ENCODE assay signal across 9 cellular contexts in the genomic region with DNA sequence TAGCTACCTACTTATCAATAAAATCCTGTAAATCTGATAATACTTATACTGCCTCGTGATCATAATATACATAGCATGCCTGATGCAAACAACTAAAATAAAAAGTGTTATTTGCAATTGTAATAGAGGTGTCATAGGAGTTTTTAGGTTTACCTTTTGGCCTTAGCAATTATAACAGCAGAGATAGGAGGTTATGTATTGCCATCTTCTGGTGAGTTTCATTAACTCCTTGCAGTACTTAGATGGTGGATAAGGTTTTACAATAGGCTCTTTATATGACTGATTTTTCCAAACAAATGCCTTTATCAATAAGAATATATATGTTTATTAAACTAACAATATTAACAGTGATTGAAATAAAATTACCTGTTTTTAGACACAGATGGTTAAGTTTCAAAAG. TPM values are rescaled to one million over a fixed set of nuclear protein-coding genes. Genes with fewer than 3 reads are reported as not detected.
DNase-seq lines count a peak whose midpoint lies in the region; ATAC-seq and TF ChIP-seq lines count a peak whose summit lies in the region.
"Had no signal": no experiment of that assay in that cellular context is flagged by ENCODE, and none has a peak within 500 bp of the region (broad histone marks: within the 10 kb centered on the region; RNA-seq: fewer than 3 reads in every experiment).

No MANE protein-coding gene starts in this region.

- in situ Hi-C loops in brain microvascular endothelial cell (cut with HindIII; ENCODE audit: low pct_ligation_motif_present, low sequenced_read_pairs) = no loop called here

- no peak overlapping the region for H2AFZ ChIP-seq in osteoblast (ENCODE audit: low read length)

- H3K27me3 Mint-ChIP-seq in stimulated activated naive B cell treated with anti-CD40 and anti-IgM and Interleukin-4, amounts not matched to agents 10 μg/mL and 1 μg/mL and 100 μg/mL, for 72 hours = peaks cover 8 to 9% of the 10 kb centered on the region in 2 donors

- H3K27ac ChIP-seq in brain microvascular endothelial cell = no peak overlapping the region
- H3K27ac ChIP-seq in osteoblast (ENCODE audit: low read depth, low read length) = no peak overlapping the region

- no peaks in the 10 kb centered on the region for H3K9me3 ChIP-seq in osteoblast (ENCODE audit: low read depth, low read length)
- H3K9me3 ChIP-seq in MG63 = no peaks in the 10 kb centered on the region

- no peak overlapping the region for H3K4me3 Mint-ChIP-seq in stimulated activated naive B cell treated with anti-CD40 and anti-IgM and Interleukin-4, amounts not matched to agents 10 μg/mL and 1 μg/mL and 100 μg/mL, for 72 hours
- H3K4me3 Mint-ChIP-seq: activated naive CD4-positive, alpha-beta T cell treated with anti-CD3 and anti-CD28 coated beads, Interleukin-2, amount 50 U/mL, for 24 hours had no signal

- no peaks in the 10 kb centered on the region for H4K20me1 ChIP-seq in osteoblast (ENCODE audit: insufficient read depth, low read length)

- H3K36me3 Mint-ChIP-seq in stimulated activated naive B cell treated with anti-CD40 and anti-IgM and Interleukin-4, amounts not matched to agents 10 μg/mL and 1 μg/mL and 100 μg/mL, for 72 hours = no peaks in the 10 kb centered on the region
- H3K36me3 Mint-ChIP-seq: activated naive CD4-positive, alpha-beta T cell treated with anti-CD3 and anti-CD28 coated beads, Interleukin-2, amount 50 U/mL, for 24 hours had no signal

- H3K36me3 ChIP-seq in brain microvascular endothelial cell (replicated peaks) (no peaks in the 10 kb centered on the region), osteoblast (ENCODE audit: insufficient read depth, low read length) (no peaks in the 10 kb centered on the region), MG63 (no peaks in the 10 kb centered on the region)

- peaks cover 16% of the 10 kb centered on the region for H3K4me1 ChIP-seq in osteoblast (ENCODE audit: insufficient read depth, low read length)

- no peak overlapping the region for H3K4me2 ChIP-seq in osteoblast (ENCODE audit: insufficient read depth, low read length)

- H3K4me3 ChIP-seq in GM12864 (ENCODE audit: low read depth, low read length) (no peak overlapping the region), brain microvascular endothelial cell (ENCODE audit: low read depth, low read length) (no peak overlapping the region), osteoblast (ENCODE audit: insufficient read depth, low read length) (no peak overlapping the region), MG63 (no peak overlapping the region)
- H3K4me3 ChIP-seq in Jurkat, Clone E6-1 (ENCODE audit: low read length) = no peak overlapping the region

- H3K9me3 Mint-ChIP-seq in stimulated activated naive B cell treated with anti-CD40 and anti-IgM and Interleukin-4, amounts not matched to agents 10 μg/mL and 1 μg/mL and 100 μg/mL, for 72 hours = peaks cover 3 to 6% of the 10 kb centered on the region in 2 donors
- H3K9me3 Mint-ChIP-seq: activated naive CD4-positive, alpha-beta T cell treated with anti-CD3 and anti-CD28 coated beads, Interleukin-2, amount 50 U/mL, for 24 hours had no signal

- DNase-seq in GM12864 (ENCODE audit: low read depth) (no peak), brain microvascular endothelial cell (no peak), osteoblast (ENCODE audit: insufficient read length, low spot score, missing footprints) (peak; percentile 29), MG63 (no peak)
- DNase-seq in Jurkat, Clone E6-1 (ENCODE audit: low read depth, low spot score) = peak; percentile 10
- no peak for DNase-seq in stimulated activated naive B cell treated with anti-CD40 and anti-IgM and Interleukin-4, amounts not matched to agents 10 μg/mL and 1 μg/mL and 100 μg/mL, for 72 hours

- H3K27me3 ChIP-seq in brain microvascular endothelial cell (replicated peaks) = no peaks in the 10 kb centered on the region
- H3K27me3 ChIP-seq in osteoblast (ENCODE audit: insufficient read depth, low read length) = no peaks in the 10 kb centered on the region
- no peaks in the 10 kb centered on the region for H3K27me3 ChIP-seq in MG63

- TF ChIP-seq CTCF in GM12864 (IDR thresholded peaks at IDR 0.05; ENCODE audit: low read depth, low read length, missing control alignments) (peak; percentile 12), brain microvascular endothelial cell (IDR thresholded peaks at IDR 0.05; ENCODE audit: low read depth, low read length, missing control alignments) (peak; percentile 24), osteoblast (IDR thresholded peaks at IDR 0.05; ENCODE audit: extremely low read depth, low read depth, low read length) (peak; percentile 53)

- no peaks in the 10 kb centered on the region for H3K4me1 Mint-ChIP-seq in stimulated activated naive B cell treated with anti-CD40 and anti-IgM and Interleukin-4, amounts not matched to agents 10 μg/mL and 1 μg/mL and 100 μg/mL, for 72 hours
- H3K4me1 Mint-ChIP-seq: activated naive CD4-positive, alpha-beta T cell treated with anti-CD3 and anti-CD28 coated beads, Interleukin-2, amount 50 U/mL, for 24 hours had no signal

- no peaks in the 10 kb centered on the region for H3K79me2 ChIP-seq in osteoblast (ENCODE audit: insufficient read depth, low read length)

- ATAC-seq in esophagus mucosa (no peak), HG03280 (IDR thresholded peaks at IDR 0.05; ENCODE audit: unreplicated experiment) (no peak)
- ATAC-seq in stimulated activated naive B cell treated with anti-CD40 and anti-IgM and Interleukin-4, amounts not matched to agents 10 μg/mL and 1 μg/mL and 100 μg/mL, for 72 hours (replicated peaks) = no peak

- no peak overlapping the region for H3K27ac Mint-ChIP-seq in stimulated activated naive B cell treated with anti-CD40 and anti-IgM and Interleukin-4, amounts not matched to agents 10 μg/mL and 1 μg/mL and 100 μg/mL, for 72 hours
- H3K27ac Mint-ChIP-seq: activated naive CD4-positive, alpha-beta T cell treated with anti-CD3 and anti-CD28 coated beads, Interleukin-2, amount 50 U/mL, for 24 hours had no signal

RNA-seq across cellular contexts. Expression of a gene that starts 27.8 kb away (rescaled TPM):
- polyA plus RNA-seq in Jurkat, Clone E6-1 (2012; ENCODE audit: insufficient read depth, insufficient read length) = not detected
- total RNA-seq in osteoblast (0.29 and 0.36 TPM in 2 replicates), esophagus mucosa (1.6 TPM)
- not detected in 2 replicates for total RNA-seq in MG63 (2014; rRNA removed; shearing (Covaris generic); ENCODE audit: low replicate concordance)

RNA-seq across cellular contexts. Expression of a gene that starts 32.7 kb away (rescaled TPM):
- polyA plus RNA-seq in Jurkat, Clone E6-1 (2012; ENCODE audit: insufficient read depth, insufficient read length) = 21.2 TPM
- 221 and 240 TPM in 2 replicates for total RNA-seq in osteoblast
- total RNA-seq in esophagus mucosa = 4.0 TPM
- 10.8 and 52.5 TPM in 2 replicates for total RNA-seq in MG63 (2014; rRNA removed; shearing (Covaris generic); ENCODE audit: low replicate concordance)

Comparison
In these comparisons a context has a peak if more than half of its experiments do, and no peak if none do; other contexts are left out.
1. DNase-seq: peak in Jurkat, Clone E6-1 (single experiment) and osteoblast (single experiment); none in GM12864 (single experiment), brain microvascular endothelial cell (single experiment), MG63 (single experiment) and stimulated activated naive B cell treated with anti-CD40 and anti-IgM and Interleukin-4, amounts not matched to agents 10 μg/mL and 1 μg/mL and 100 μg/mL, for 72 hours (single experiment).
2. Peak in every context shown above with its lines, with median percentiles within 50 percentile points of each other: CTCF ChIP-seq.